ENCODE assay signal across 28 cellular contexts in the genomic region with DNA sequence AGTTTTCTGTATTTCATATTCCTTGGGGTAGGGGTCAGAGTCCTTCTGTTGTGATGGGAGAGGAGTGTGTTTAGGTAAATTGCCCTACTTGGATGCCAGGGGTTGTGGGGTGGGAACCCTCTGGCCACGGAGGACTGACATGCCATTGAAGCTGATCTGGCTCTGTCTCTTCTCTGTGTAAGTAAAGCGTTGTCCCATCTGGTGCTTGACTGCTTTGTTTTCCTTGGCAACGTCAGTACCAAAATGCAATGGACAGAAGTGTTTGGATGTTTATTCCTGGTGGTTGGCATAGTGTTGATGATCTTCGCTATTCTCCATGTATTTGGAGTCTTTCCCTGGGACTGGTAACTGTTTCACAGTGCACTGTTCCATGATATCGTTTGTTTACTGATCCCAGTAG.
A peak's percentile ranks its signal among the peaks of the same experiment; 100 is the strongest.
DNase-seq lines count a peak whose midpoint lies in the region; ATAC-seq, FAIRE-seq and TF ChIP-seq lines count a peak whose summit lies in the region.
"Had no signal": no experiment of that assay in that cellular context is flagged by ENCODE, and none has a peak within 500 bp of the region (broad histone marks: within the 10 kb centered on the region; RNA-seq: fewer than 3 reads in every experiment).

No MANE protein-coding gene starts in this region.

- H3K27me3 ChIP-seq in GM23248 (replicated peaks; ENCODE audit: insufficient read depth): no peaks in the 10 kb centered on the region
- H3K27me3 ChIP-seq in bronchial epithelial cell (ENCODE audit: control insufficient read depth, insufficient read depth, low read length): no peaks in the 10 kb centered on the region
- no peaks in the 10 kb centered on the region for H3K27me3 ChIP-seq in muscle layer of colon (ENCODE audit: control insufficient read depth in 1 of 2, insufficient read depth in 2 of 2, low read length in 2 of 2)
- H3K27me3 ChIP-seq: SJCRH30 had no signal

- H3K27me3 Mint-ChIP-seq in activated CD4-positive, alpha-beta memory T cell treated with anti-CD3 and anti-CD28 coated beads for 36 hours: peaks cover 13% of the 10 kb centered on the region

- DNase-seq in GM23248 (peak; percentile 8), bronchial epithelial cell (ENCODE audit: low read depth) (no peak), urothelium cell line (ENCODE audit: low spot score) (no peak)
- no peak for DNase-seq in activated CD4-positive, alpha-beta memory T cell treated with anti-CD3 and anti-CD28 coated beads for 36 hours
- DNase-seq: CD8-positive, alpha-beta memory T cell; DMS 273 treated with DMSO at 0.1 percent for 48 hours; DND-41; Karpas-422; NCI-H1092 treated with DMSO at 0.1 percent for 48 hours; NCI-H1436; NCI-H187; NCI-H2107; NCI-H446; NCI-H524 treated with DMSO at 0.1 percent for 48 hours; NCI-H774; SJCRH30 had no signal

- FAIRE-seq in bronchial epithelial cell (lab: Jason Lieb, UNC) (peak; percentile 23), urothelium cell line (lab: Jason Lieb, UNC) (peak; percentile 13)
- FAIRE-seq: A204.1, GM12892, GM19239, H54, HepG2, RCC 7860 had no signal

- H3K27ac ChIP-seq in GM23248 (no peak overlapping the region), muscle layer of colon (ENCODE audit: low read depth, low read length) (peak overlapping the region; percentile 71)
- H3K27ac ChIP-seq: C4-2B, SJCRH30 had no signal

- H3K4me3 Mint-ChIP-seq in activated CD4-positive, alpha-beta memory T cell treated with anti-CD3 and anti-CD28 coated beads for 36 hours: no peak overlapping the region
- H3K4me3 Mint-ChIP-seq: CD8-positive, alpha-beta memory T cell had no signal

- H3K9ac ChIP-seq in GM23248 (no peak overlapping the region), muscle layer of colon (ENCODE audit: low read length) (no peak overlapping the region)

- ATAC-seq in HG03457 (IDR thresholded peaks at IDR 0.05; ENCODE audit: unreplicated experiment): no peak
- no peak for ATAC-seq in GM21526 (IDR thresholded peaks at IDR 0.05; ENCODE audit: low FRiP score, unreplicated experiment)
- ATAC-seq: HepG2, Right ventricle myocardium inferior, SK-N-SH treated with all-trans-retinoic acid at 6 μM for 48 hours had no signal

- H3F3A ChIP-seq in GM23248 (ENCODE audit: insufficient read depth): peaks cover 8% of the 10 kb centered on the region; the same call in 1 of the 2 replicates

- no peaks in the 10 kb centered on the region for H4K20me1 ChIP-seq in GM23248 (ENCODE audit: insufficient read depth)

- no peak overlapping the region for H3K4me2 ChIP-seq in GM23248 (ENCODE audit: unreplicated experiment)

- H3K4me3 ChIP-seq in GM23248: no peak overlapping the region
- no peak overlapping the region for H3K4me3 ChIP-seq in bronchial epithelial cell (ENCODE audit: low read depth, low read length)
- H3K4me3 ChIP-seq in muscle layer of colon (ENCODE audit: low read depth in 1 of 2, low read length in 2 of 2): no peak overlapping the region
- H3K4me3 ChIP-seq: SJCRH30 had no signal

- no peaks in the 10 kb centered on the region for H3K36me3 Mint-ChIP-seq in activated CD4-positive, alpha-beta memory T cell treated with anti-CD3 and anti-CD28 coated beads for 36 hours
- H3K36me3 Mint-ChIP-seq: CD8-positive, alpha-beta memory T cell had no signal

- in situ Hi-C loops in GM23248 (cut with MboI): loop anchor here (10.0 kb wide), 1 partner anchor 1066 kb away; no protein-coding TSS in a partner anchor

- POLR2A ChIA-PET in activated CD4-positive, alpha-beta memory T cell treated with anti-CD3 and anti-CD28 coated beads for 36 hours (lab: Charles Lee): no interaction called here

- no peaks in the 10 kb centered on the region for H3K79me2 ChIP-seq in GM23248 (ENCODE audit: insufficient read depth)

- CTCF ChIA-PET in activated CD4-positive, alpha-beta memory T cell treated with anti-CD3 and anti-CD28 coated beads for 36 hours (lab: Charles Lee): no interaction called here

- no peaks in the 10 kb centered on the region for H3K9me2 ChIP-seq in GM23248 (ENCODE audit: insufficient read depth)

- no peak overlapping the region for H2AFZ ChIP-seq in GM23248

- H3K4me1 ChIP-seq in GM23248 (ENCODE audit: insufficient read depth) (peaks cover 14% of the 10 kb centered on the region; the same call in 1 of the 2 replicates), muscle layer of colon (ENCODE audit: insufficient read depth, low read length) (peaks cover 44% of the 10 kb centered on the region)

- 27 to 28% methylated on average over 5 of the region's 5 CpGs for WGBS in GM23248 (ENCODE audit: low coverage in 1 of 2, low lambda C conversion rate in 2 of 2, missing lambda C conversion rate in 2 of 2), 2 experiments

- H3K9me3 ChIP-seq in GM23248 (ENCODE audit: low read depth): no peaks in the 10 kb centered on the region
- no peaks in the 10 kb centered on the region for H3K9me3 ChIP-seq in muscle layer of colon (ENCODE audit: low read length)

- H3K27ac Mint-ChIP-seq in activated CD4-positive, alpha-beta memory T cell treated with anti-CD3 and anti-CD28 coated beads for 36 hours: no peak overlapping the region
- H3K27ac Mint-ChIP-seq: CD8-positive, alpha-beta memory T cell had no signal

- H3K36me3 ChIP-seq in GM23248 (ENCODE audit: low read depth): no peaks in the 10 kb centered on the region
- H3K36me3 ChIP-seq in bronchial epithelial cell (ENCODE audit: control insufficient read depth, insufficient read depth, low read length): no peaks in the 10 kb centered on the region
- no peaks in the 10 kb centered on the region for H3K36me3 ChIP-seq in muscle layer of colon (ENCODE audit: insufficient read depth, low read length)
- H3K36me3 ChIP-seq: SJCRH30 had no signal

- intact Hi-C loops in activated CD4-positive, alpha-beta memory T cell treated with anti-CD3 and anti-CD28 coated beads for 36 hours (cut with micrococcal nuclease): no loop called here

- H3K9me3 Mint-ChIP-seq in activated CD4-positive, alpha-beta memory T cell treated with anti-CD3 and anti-CD28 coated beads for 36 hours: no peaks in the 10 kb centered on the region

- no peaks in the 10 kb centered on the region for H3K4me1 Mint-ChIP-seq in activated CD4-positive, alpha-beta memory T cell treated with anti-CD3 and anti-CD28 coated beads for 36 hours (ENCODE audit: low read depth)
- H3K4me1 Mint-ChIP-seq: CD8-positive, alpha-beta memory T cell had no signal

- no peak for TF ChIP-seq CTCF in bronchial epithelial cell (IDR thresholded peaks at IDR 0.05; ENCODE audit: insufficient read depth, low read length, severe bottlenecking)
